Comparison of ENCODE assay signal across 2 cellular contexts in genomic region chr2:8761529-8762164, GRCh38.
TF ChIP-seq lines count a peak whose summit lies in the region.

No MANE protein-coding gene starts in this region.

TF ChIP-seq in IMR-90, 13 proteins besides CTCF, POLR2A, EP300 and RAD21 (continued from another document):
- TF ChIP-seq ELK1 (IDR thresholded peaks at IDR 0.05; ENCODE audit: borderline replicate concordance, low read depth, low read length) = no peak

TF ChIP-seq in WTC11, 78 proteins besides CTCF, POLR2A, EP300 and RAD21 (continued from another document):
- no peak for TF ChIP-seq ATF6 (CRISPR knock-in tag; IDR thresholded peaks at IDR 0.05)
- TF ChIP-seq E2F5 (CRISPR knock-in tag; IDR thresholded peaks at IDR 0.05) = no peak
- TF ChIP-seq, protein P1, sequence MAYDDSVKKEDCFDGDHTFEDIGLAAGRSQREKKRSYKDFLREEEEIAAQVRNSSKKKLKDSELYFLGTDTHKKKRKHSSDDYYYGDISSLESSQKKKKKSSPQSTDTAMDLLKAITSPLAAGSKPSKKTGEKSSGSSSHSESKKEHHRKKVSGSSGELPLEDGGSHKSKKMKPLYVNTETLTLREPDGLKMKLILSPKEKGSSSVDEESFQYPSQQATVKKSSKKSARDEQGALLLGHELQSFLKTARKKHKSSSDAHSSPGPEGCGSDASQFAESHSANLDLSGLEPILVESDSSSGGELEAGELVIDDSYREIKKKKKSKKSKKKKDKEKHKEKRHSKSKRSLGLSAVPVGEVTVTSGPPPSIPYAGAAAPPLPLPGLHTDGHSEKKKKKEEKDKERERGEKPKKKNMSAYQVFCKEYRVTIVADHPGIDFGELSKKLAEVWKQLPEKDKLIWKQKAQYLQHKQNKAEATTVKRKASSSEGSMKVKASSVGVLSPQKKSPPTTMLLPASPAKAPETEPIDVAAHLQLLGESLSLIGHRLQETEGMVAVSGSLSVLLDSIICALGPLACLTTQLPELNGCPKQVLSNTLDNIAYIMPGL (CRISPR knock-in tag; IDR thresholded peaks at IDR 0.05) = no peak
- TF ChIP-seq, protein P2, sequence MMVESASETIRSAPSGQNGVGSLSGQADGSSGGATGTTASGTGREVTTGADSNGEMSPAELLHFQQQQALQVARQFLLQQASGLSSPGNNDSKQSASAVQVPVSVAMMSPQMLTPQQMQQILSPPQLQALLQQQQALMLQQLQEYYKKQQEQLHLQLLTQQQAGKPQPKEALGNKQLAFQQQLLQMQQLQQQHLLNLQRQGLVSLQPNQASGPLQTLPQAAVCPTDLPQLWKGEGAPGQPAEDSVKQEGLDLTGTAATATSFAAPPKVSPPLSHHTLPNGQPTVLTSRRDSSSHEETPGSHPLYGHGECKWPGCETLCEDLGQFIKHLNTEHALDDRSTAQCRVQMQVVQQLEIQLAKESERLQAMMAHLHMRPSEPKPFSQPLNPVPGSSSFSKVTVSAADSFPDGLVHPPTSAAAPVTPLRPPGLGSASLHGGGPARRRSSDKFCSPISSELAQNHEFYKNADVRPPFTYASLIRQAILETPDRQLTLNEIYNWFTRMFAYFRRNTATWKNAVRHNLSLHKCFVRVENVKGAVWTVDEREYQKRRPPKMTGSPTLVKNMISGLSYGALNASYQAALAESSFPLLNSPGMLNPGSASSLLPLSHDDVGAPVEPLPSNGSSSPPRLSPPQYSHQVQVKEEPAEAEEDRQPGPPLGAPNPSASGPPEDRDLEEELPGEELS (CRISPR knock-in tag; IDR thresholded peaks at IDR 0.05) = no peak
- no peak for TF ChIP-seq IRF2 (CRISPR knock-in tag; IDR thresholded peaks at IDR 0.05; ENCODE audit: borderline replicate concordance, low read depth)
